Comparison of ENCODE assay signal across 17 cellular contexts in genomic region chr17:16888413-16889087, GRCh38.
"Had no signal": no experiment of that assay in that cellular context is flagged by ENCODE, and none has a peak within 500 bp of the region (broad histone marks: within the 10 kb centered on the region; RNA-seq: fewer than 3 reads in every experiment).

No MANE protein-coding gene starts in this region.

- DNase-seq: activated CD4-positive, alpha-beta memory T cell treated with anti-CD3 and anti-CD28 coated beads, Interleukin-2, amount 10 ng/mL, durations not matched to agents 7 days and 5 days; activated CD4-positive, alpha-beta T cell treated with anti-CD3 and anti-CD28 coated beads for 48 hours; activated gamma-delta T cell treated with Interleukin-2 at 50 U/mL for 16 hours; activated T-cell treated with anti-CD3 and anti-CD28 coated beads, Interleukin-2, amount 50 U/mL, for 24 hours; foreskin melanocyte; glutamatergic neuron; hypothalamus; midbrain; stimulated activated CD4-positive, alpha-beta T cell treated with anti-CD3 and anti-CD28 coated beads, Interleukin-12 subunit alpha, Interleukin-12 subunit beta, amount 100 ng/mL, for 4 hours; stimulated activated CD4-positive, alpha-beta T cell treated with anti-CD3 and anti-CD28 coated beads, Interleukin-2, amount 100 ng/mL, for 24 hours; stimulated activated naive CD8-positive, alpha-beta T cell treated with anti-CD3 and anti-CD28 coated beads, Interleukin-15, Interleukin-2, amounts not matched to agents 100 U/mL and 50 U/mL, for 24 hours; SW 1271; transverse colon had no signal

- H3K27me3 ChIP-seq: cardiac muscle cell, dorsolateral prefrontal cortex, transverse colon had no signal

- H3K36me3 ChIP-seq: cardiac muscle cell, transverse colon had no signal

- H3K36me3 Mint-ChIP-seq: activated naive CD8-positive, alpha-beta T cell had no signal

- H3K27ac ChIP-seq: cardiac muscle cell, dorsolateral prefrontal cortex, transverse colon had no signal

- H3K9me3 ChIP-seq: transverse colon had no signal

- H3K4me1 ChIP-seq: transverse colon had no signal

- H3K9me3 Mint-ChIP-seq: activated CD4-positive, alpha-beta memory T cell treated with anti-CD3 and anti-CD28 coated beads, Interleukin-2, amount 10 ng/mL, durations not matched to agents 7 days and 5 days; activated T-cell treated with anti-CD3 and anti-CD28 coated beads, Interleukin-2, amount 50 U/mL, for 24 hours; nephron had no signal

- H3K27me3 Mint-ChIP-seq: activated CD4-positive, alpha-beta memory T cell treated with anti-CD3 and anti-CD28 coated beads, Interleukin-2, amount 10 ng/mL, durations not matched to agents 7 days and 5 days; activated naive CD8-positive, alpha-beta T cell; activated T-cell treated with anti-CD3 and anti-CD28 coated beads, Interleukin-2, amount 50 U/mL, for 24 hours had no signal

- H3K27ac Mint-ChIP-seq: activated CD4-positive, alpha-beta memory T cell treated with anti-CD3 and anti-CD28 coated beads, Interleukin-2, amount 10 ng/mL, durations not matched to agents 7 days and 5 days; activated naive CD8-positive, alpha-beta T cell; activated T-cell treated with anti-CD3 and anti-CD28 coated beads, Interleukin-2, amount 50 U/mL, for 24 hours; nephron had no signal

- H3K4me1 Mint-ChIP-seq: activated CD4-positive, alpha-beta memory T cell treated with anti-CD3 and anti-CD28 coated beads, Interleukin-2, amount 10 ng/mL, durations not matched to agents 7 days and 5 days; nephron had no signal

- H3K4me3 Mint-ChIP-seq: activated CD4-positive, alpha-beta memory T cell treated with anti-CD3 and anti-CD28 coated beads, Interleukin-2, amount 10 ng/mL, durations not matched to agents 7 days and 5 days; activated naive CD8-positive, alpha-beta T cell; activated T-cell treated with anti-CD3 and anti-CD28 coated beads, Interleukin-2, amount 50 U/mL, for 24 hours; nephron had no signal

- H3K4me3 ChIP-seq: cardiac muscle cell, dorsolateral prefrontal cortex, transverse colon had no signal
